In the genomic region with DNA sequence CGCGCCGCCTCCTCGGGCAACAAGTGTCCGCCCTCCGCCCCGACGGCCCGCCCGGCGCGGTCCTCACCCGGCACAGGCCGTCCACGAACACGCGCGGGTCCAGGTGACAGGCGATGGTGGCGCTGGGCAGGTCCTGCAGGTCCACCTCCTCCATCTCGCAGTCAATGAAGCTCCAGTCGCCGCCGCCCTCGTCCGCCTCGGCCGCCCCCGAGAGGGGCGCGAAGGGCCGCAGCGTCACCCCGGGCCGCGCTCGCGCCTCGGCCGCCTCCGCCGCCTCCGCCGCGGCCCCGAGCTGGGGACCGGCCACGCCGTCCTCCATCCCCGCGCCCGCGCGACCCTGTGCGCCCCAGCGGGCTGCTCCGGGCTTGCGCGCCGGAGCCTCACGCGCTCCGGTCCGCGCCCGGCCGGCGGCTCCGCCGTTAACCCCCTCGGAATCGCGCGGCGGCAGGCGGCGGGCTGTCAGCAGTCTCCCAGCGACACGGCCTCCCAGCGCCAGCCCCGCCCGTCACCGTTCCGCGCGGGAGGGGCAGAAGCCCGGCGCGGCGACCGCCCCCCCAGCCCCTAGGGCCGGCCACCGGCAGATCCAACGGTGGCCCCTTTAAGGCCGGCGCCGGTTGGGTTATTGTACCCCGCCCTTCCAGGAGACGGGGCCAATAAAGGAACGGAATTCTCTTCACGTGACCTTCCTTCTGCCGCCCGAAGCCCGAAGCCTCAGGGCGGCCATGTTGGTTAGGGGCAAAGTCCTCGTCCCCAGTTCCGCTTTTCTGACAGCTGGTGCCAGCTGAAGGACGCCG, we compare ENCODE assay signal across 8 cellular contexts. TPM values are rescaled to one million over a fixed set of nuclear protein-coding genes. Genes with fewer than 3 reads are reported as not detected.
DNase-seq lines count a peak whose midpoint lies in the region; ATAC-seq, FAIRE-seq and TF ChIP-seq lines count a peak whose summit lies in the region.

RCAN1 (minus strand) TSS at position 421 of the 794 bp plus-strand sequence; CDS start at position 319, 102 bp downstream.

- no peak within 1 kb of the TSS for H3K27ac ChIP-seq in HUES6 (ENCODE audit: low read depth, low read length)
- no peak within 1 kb of the TSS for H3K27ac ChIP-seq in OCI-LY1 (ENCODE audit: low read depth, low read length, poor library complexity, severe bottlenecking)
- H3K27ac ChIP-seq in mesodermal cell (ENCODE audit: low read depth, low read length, severe bottlenecking), result no peak within 1 kb of the TSS

- peak; percentile 92 for DNase-seq in D341Med (ENCODE audit: low spot score)
- DNase-seq in activated CD8-positive, alpha-beta memory T cell treated with anti-CD3 and anti-CD28 coated beads, Interleukin-2, amount 50 U/mL, for 48 hours, result peak; percentile 89
- DNase-seq in stimulated activated CD8-positive, alpha-beta memory T cell treated with anti-CD3 and anti-CD28 coated beads, Interleukin-15, amount 100 ng/mL, for 24 hours (ENCODE audit: low read depth), result peak; percentile 56

- H4K20me1 ChIP-seq in OCI-LY1 (ENCODE audit: insufficient read depth, low read length), result no peaks in the 10 kb centered on the region

- no peak for TF ChIP-seq CTCF in OCI-LY1 (IDR thresholded peaks at IDR 0.05; ENCODE audit: low read length)

- H3K36me3 ChIP-seq in HUES6 (ENCODE audit: control insufficient read depth, insufficient read depth, low read length) (no peaks in the 10 kb centered on the region), OCI-LY1 (ENCODE audit: insufficient read depth, low read length) (no peaks in the 10 kb centered on the region), mesodermal cell (ENCODE audit: control insufficient read depth, insufficient read depth, low read length) (no peaks in the 10 kb centered on the region)

- no peaks in the 10 kb centered on the region for H3K79me2 ChIP-seq in OCI-LY1 (ENCODE audit: insufficient read depth, low read length)

- peaks cover 32% of the 10 kb centered on the region for H3K27me3 ChIP-seq in HUES6 (ENCODE audit: control insufficient read depth, insufficient read depth, low read length)
- peaks cover 9% of the 10 kb centered on the region; the same call in 1 of the 2 replicates for H3K27me3 ChIP-seq in OCI-LY1 (ENCODE audit: insufficient read depth, low read length)

- FAIRE-seq in endometrium (lab: Jason Lieb, UNC), result peak; percentile 69

- no peaks in the 10 kb centered on the region for H3K9me3 ChIP-seq in HUES6 (ENCODE audit: control insufficient read depth, insufficient read depth, low read depth, low read length)
- H3K9me3 ChIP-seq in OCI-LY1 (ENCODE audit: low read length), result no peaks in the 10 kb centered on the region
- H3K9me3 ChIP-seq in mesodermal cell (ENCODE audit: control insufficient read depth, low read length), result no peaks in the 10 kb centered on the region

- H3K4me1 ChIP-seq in HUES6 (ENCODE audit: control insufficient read depth, insufficient read depth, low read length) (no peaks in the 10 kb centered on the region), OCI-LY1 (ENCODE audit: insufficient read depth, low read length, severe bottlenecking) (peaks cover 7% of the 10 kb centered on the region), mesodermal cell (ENCODE audit: control insufficient read depth, insufficient read depth, low read length, poor library complexity, severe bottlenecking) (peaks cover 4% of the 10 kb centered on the region)

- no peak within 1 kb of the TSS for H2AFZ ChIP-seq in OCI-LY1 (ENCODE audit: low read length)

- H3K9ac ChIP-seq in HUES6 (ENCODE audit: low read length) (peak within 1 kb of the TSS; percentile 48), OCI-LY1 (ENCODE audit: low read length) (peak within 1 kb of the TSS; percentile 41; the same call in 1 of the 2 replicates)

- peak within 1 kb of the TSS; percentile 68 for H3K4me2 ChIP-seq in OCI-LY1 (ENCODE audit: low read length)

- no peaks in the 10 kb centered on the region for H3K9me2 ChIP-seq in OCI-LY1 (ENCODE audit: low read depth, low read length)

- no peaks in the 10 kb centered on the region for H3F3A ChIP-seq in OCI-LY1 (ENCODE audit: insufficient read depth, low read length)

- ATAC-seq in GM21447 (IDR thresholded peaks at IDR 0.05; ENCODE audit: unreplicated experiment), result peak; percentile 94

- WGBS in mesodermal cell (ENCODE audit: insufficient coverage in 2 of 2), 2 experiments, result 0 to 1% methylated on average over 72 to 98 of the region's 109 CpGs

- H3K4me3 ChIP-seq in HUES6 (ENCODE audit: low read depth, low read length), result peak within 1 kb of the TSS; percentile 77
- peak within 1 kb of the TSS; percentile 61 for H3K4me3 ChIP-seq in OCI-LY1 (ENCODE audit: low read depth, low read length, poor library complexity, severe bottlenecking)
- peak within 1 kb of the TSS; percentile 48 for H3K4me3 ChIP-seq in mesodermal cell (ENCODE audit: extremely low read depth, insufficient read depth, low read length, poor library complexity, severe bottlenecking)

RNA-seq across cellular contexts. Expression of gene RCAN1, which starts in this region (rescaled TPM):
- polyA plus RNA-seq in mesodermal cell (2013, experiment 1 of 2), result 21.7 TPM
- polyA plus RNA-seq in mesodermal cell (2013, experiment 2 of 2), result 21.4 TPM
